1 cellular context compared by ENCODE assay signal in the genomic region with DNA sequence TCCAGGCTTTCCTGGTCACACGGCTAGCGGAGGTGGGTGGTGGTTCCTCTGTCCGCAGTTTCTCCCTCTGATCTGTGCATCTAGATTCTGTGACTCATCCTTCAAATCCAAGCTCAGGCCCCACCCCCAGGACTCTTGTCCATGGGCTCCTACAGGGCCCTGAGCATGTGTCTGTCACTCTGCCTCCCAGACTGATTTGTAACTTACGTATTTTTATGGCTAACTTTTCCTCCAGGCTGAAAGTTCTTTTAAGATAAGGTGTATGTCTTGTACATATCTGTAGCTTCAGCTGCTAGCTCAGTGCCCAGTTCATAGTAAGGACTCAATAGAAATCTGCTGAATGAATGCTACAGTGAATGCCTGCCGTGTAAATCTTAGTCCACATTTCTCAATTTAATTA.
A peak's percentile ranks its signal among the peaks of the same experiment; 100 is the strongest.
TF ChIP-seq lines count a peak whose summit lies in the region.

No MANE protein-coding gene starts in this region.

TF ChIP-seq in HepG2, 621 proteins besides CTCF, POLR2A, EP300 and RAD21:
- no peak for TF ChIP-seq ZNF431 (CRISPR knock-in tag; IDR thresholded peaks at IDR 0.05; ENCODE audit: borderline replicate concordance, low read depth)
- TF ChIP-seq FOSL2 (CRISPR knock-in tag; IDR thresholded peaks at IDR 0.05): peak; percentile 86
- TF ChIP-seq, protein P1, sequence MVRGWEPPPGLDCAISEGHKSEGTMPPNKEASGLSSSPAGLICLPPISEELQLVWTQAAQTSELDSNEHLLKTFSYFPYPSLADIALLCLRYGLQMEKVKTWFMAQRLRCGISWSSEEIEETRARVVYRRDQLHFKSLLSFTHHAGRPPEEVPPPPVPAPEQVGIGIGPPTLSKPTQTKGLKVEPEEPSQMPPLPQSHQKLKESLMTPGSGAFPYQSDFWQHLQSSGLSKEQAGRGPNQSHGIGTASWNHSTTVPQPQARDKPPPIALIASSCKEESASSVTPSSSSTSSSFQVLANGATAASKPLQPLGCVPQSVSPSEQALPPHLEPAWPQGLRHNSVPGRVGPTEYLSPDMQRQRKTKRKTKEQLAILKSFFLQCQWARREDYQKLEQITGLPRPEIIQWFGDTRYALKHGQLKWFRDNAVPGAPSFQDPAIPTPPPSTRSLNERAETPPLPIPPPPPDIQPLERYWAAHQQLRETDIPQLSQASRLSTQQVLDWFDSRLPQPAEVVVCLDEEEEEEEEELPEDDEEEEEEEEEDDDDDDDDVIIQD (CRISPR knock-in tag; IDR thresholded peaks at IDR 0.05; ENCODE audit: low read depth): 0 out of 2 replicates have a peak, but pooled peaks have one; percentile 15
- TF ChIP-seq TEAD3 (CRISPR knock-in tag; optimal IDR thresholded peaks at IDR 0.05; ENCODE audit: borderline replicate concordance): peak; percentile 5
